In the genomic region with DNA sequence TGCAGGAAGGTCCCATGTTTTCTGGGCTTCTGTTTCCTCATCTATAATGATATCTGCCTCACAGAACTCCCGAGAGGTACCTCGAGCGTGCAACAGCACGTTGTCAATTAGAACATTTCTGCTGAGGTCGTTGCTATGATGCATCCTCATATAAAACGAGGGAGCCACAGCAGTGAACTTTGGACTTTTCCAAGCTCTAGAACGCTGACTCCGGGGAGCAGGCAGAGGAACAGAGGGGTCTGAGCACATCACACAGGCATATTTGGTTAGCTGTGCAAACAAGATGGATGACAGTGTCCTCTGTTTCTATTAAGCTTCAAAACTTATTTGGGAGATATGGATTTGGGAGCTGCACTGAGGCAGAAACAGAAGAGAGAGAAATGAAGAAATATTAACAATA, we compare ENCODE assay signal across 14 cellular contexts.
"Had no signal": no experiment of that assay in that cellular context is flagged by ENCODE, and none has a peak within 500 bp of the region (broad histone marks: within the 10 kb centered on the region; RNA-seq: fewer than 3 reads in every experiment).

No MANE protein-coding gene starts in this region.

- H3K36me3 ChIP-seq: gastrocnemius medialis, heart right ventricle had no signal

- H3K27ac Mint-ChIP-seq: activated naive CD4-positive, alpha-beta T cell treated with anti-CD3 and anti-CD28 coated beads, Interleukin-2, amount 50 U/mL, for 24 hours; stimulated activated effector memory CD8-positive, alpha-beta T cell treated with anti-CD3 and anti-CD28 coated beads, Interleukin-12 subunit alpha, Interleukin-12 subunit beta, amount 100 ng/mL, for 72 hours; T-helper 17 cell had no signal

- H3K4me1 Mint-ChIP-seq: activated naive CD4-positive, alpha-beta T cell treated with anti-CD3 and anti-CD28 coated beads, Interleukin-2, amount 50 U/mL, for 24 hours had no signal

- H3K9me3 Mint-ChIP-seq: activated naive CD4-positive, alpha-beta T cell treated with anti-CD3 and anti-CD28 coated beads, Interleukin-2, amount 50 U/mL, for 24 hours; nephron progenitor cell; stimulated activated effector memory CD8-positive, alpha-beta T cell treated with anti-CD3 and anti-CD28 coated beads, Interleukin-12 subunit alpha, Interleukin-12 subunit beta, amount 100 ng/mL, for 72 hours had no signal

- H3K27me3 Mint-ChIP-seq: activated naive CD4-positive, alpha-beta T cell treated with anti-CD3 and anti-CD28 coated beads, Interleukin-2, amount 50 U/mL, for 24 hours; T-helper 17 cell had no signal

- H3K9ac ChIP-seq: parathyroid adenoma had no signal

- H3K36me3 Mint-ChIP-seq: activated naive CD4-positive, alpha-beta T cell treated with anti-CD3 and anti-CD28 coated beads, Interleukin-2, amount 50 U/mL, for 24 hours; stimulated activated effector memory CD8-positive, alpha-beta T cell treated with anti-CD3 and anti-CD28 coated beads, Interleukin-12 subunit alpha, Interleukin-12 subunit beta, amount 100 ng/mL, for 72 hours had no signal

- H3K9me3 ChIP-seq: gastrocnemius medialis, heart right ventricle had no signal

- H3K4me3 Mint-ChIP-seq: activated naive CD4-positive, alpha-beta T cell treated with anti-CD3 and anti-CD28 coated beads, Interleukin-2, amount 50 U/mL, for 24 hours; nephron progenitor cell; stimulated activated effector memory CD8-positive, alpha-beta T cell treated with anti-CD3 and anti-CD28 coated beads, Interleukin-12 subunit alpha, Interleukin-12 subunit beta, amount 100 ng/mL, for 72 hours; T-helper 17 cell had no signal

- H3K4me3 ChIP-seq: coronary artery, gastrocnemius medialis, heart right ventricle had no signal

- H3K27ac ChIP-seq: coronary artery, gastrocnemius medialis, heart right ventricle, parathyroid adenoma had no signal

- H3K27me3 ChIP-seq: gastrocnemius medialis, heart right ventricle had no signal

- DNase-seq: activated effector memory CD4-positive, alpha-beta T cell treated with Interleukin-2 at 50 U/mL for 16 hours; activated T-cell treated with anti-CD3 and anti-CD28 coated beads, Interleukin-2, amount 50 U/mL, for 1 hour; caudate nucleus; effector CD4-positive, alpha-beta T cell; gastrocnemius medialis; heart right ventricle; left ventricle myocardium superior; mesendoderm; nephron progenitor cell; T-helper 17 cell had no signal
